ENCODE assay signal across 21 cellular contexts in genomic region chr17:17159571-17159970, GRCh38.
"Had no signal": no experiment of that assay in that cellular context is flagged by ENCODE, and none has a peak within 500 bp of the region (broad histone marks: within the 10 kb centered on the region; RNA-seq: fewer than 3 reads in every experiment).

No MANE protein-coding gene starts in this region.

- H3K4me1 Mint-ChIP-seq: brain, neural crest cell had no signal

- H3K27ac Mint-ChIP-seq: dendritic cell treated with granulocyte-macrophage colony-stimulating factor and Interleukin-4, amounts not matched to agents 40 ng/mL and 50 ng/mL, for 4 days; T-helper 2 cell treated with Interferon-gamma antibody and Interleukin-4, amounts not matched to agents 5 μg/mL and 100 μg/mL, for 36 hours had no signal

- ATAC-seq: foreskin keratinocyte; naive thymus-derived CD4-positive, alpha-beta T cell; upper lobe of right lung had no signal

- DNase-seq: activated CD4-positive, alpha-beta T cell treated with anti-CD3 and anti-CD28 coated beads, Interleukin-2, amount 50 U/mL, for 1 hour; activated CD4-positive, CD25-positive, alpha-beta regulatory T cell treated with anti-CD3 and anti-CD28 coated beads, Interleukin-2, amount 50 U/mL, for 72 hours; activated gamma-delta T cell; aorta; effector CD4-positive, alpha-beta T cell; foreskin keratinocyte; hippocampal formation; left ventricle myocardium inferior; naive thymus-derived CD4-positive, alpha-beta T cell; occipital lobe; posterior cingulate gyrus; retina; stimulated activated CD4-positive, alpha-beta T cell treated with anti-CD3 and anti-CD28 coated beads, Interleukin-2, amount 100 ng/mL, for 48 hours; stimulated activated CD8-positive, alpha-beta memory T cell treated with anti-CD3 and anti-CD28 coated beads, Interleukin-4, amount 100 ng/mL, for 48 hours; stimulated activated naive CD4-positive, alpha-beta T cell; upper lobe of right lung had no signal

- H3K9me3 Mint-ChIP-seq: activated naive CD4-positive, alpha-beta T cell treated with anti-CD3 and anti-CD28 coated beads, Interleukin-2, amount 50 U/mL, for 24 hours; brain; dendritic cell treated with granulocyte-macrophage colony-stimulating factor and Interleukin-4, amounts not matched to agents 40 ng/mL and 50 ng/mL, for 4 days; naive thymus-derived CD4-positive, alpha-beta T cell; neural crest cell; T-helper 2 cell treated with Interferon-gamma antibody and Interleukin-4, amounts not matched to agents 5 μg/mL and 100 μg/mL, for 36 hours had no signal

- H3K27me3 Mint-ChIP-seq: activated naive CD4-positive, alpha-beta T cell treated with anti-CD3 and anti-CD28 coated beads, Interleukin-2, amount 50 U/mL, for 24 hours; dendritic cell treated with granulocyte-macrophage colony-stimulating factor and Interleukin-4, amounts not matched to agents 40 ng/mL and 50 ng/mL, for 4 days; naive thymus-derived CD4-positive, alpha-beta T cell had no signal

- H3K4me3 Mint-ChIP-seq: activated naive CD4-positive, alpha-beta T cell treated with anti-CD3 and anti-CD28 coated beads, Interleukin-2, amount 50 U/mL, for 24 hours; brain; dendritic cell treated with granulocyte-macrophage colony-stimulating factor and Interleukin-4, amounts not matched to agents 40 ng/mL and 50 ng/mL, for 4 days; naive thymus-derived CD4-positive, alpha-beta T cell; neural crest cell; T-helper 2 cell treated with Interferon-gamma antibody and Interleukin-4, amounts not matched to agents 5 μg/mL and 100 μg/mL, for 36 hours had no signal
